In the genomic region with DNA sequence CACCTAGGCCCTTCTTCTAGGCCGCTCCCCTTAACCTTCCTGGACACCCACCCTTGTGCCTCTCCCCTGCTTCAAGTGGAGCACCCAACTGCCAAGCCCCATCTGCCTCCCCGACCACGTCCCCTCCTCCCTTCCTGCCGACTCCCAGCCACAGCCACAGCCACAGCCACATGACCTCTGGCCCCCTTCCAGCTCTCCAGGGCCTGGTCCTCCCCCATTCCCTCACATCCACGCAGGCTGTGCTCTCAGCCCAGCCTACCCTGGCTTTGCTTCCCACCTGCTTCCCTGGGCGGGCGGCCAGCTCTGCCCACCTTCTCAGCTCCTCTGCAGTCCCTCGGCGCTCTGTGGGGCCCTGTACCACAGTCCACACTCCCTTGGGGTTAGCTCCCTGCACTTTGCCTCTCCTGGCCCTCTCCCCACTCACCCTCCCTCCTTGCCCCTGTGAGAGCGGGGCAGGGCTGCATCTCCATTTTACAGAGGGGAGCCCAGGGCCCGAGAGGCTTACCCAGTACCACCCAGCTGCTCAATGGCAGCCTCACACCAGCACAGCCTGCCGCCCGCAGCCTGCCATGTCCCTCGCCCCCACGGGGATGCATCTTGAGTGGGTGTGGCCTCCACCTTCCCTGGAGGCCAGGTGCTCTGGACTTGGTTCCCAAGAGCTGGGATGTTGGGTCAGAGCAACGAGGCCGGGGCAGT, we compare ENCODE assay signal across 1 cellular context.
TF ChIP-seq lines count a peak whose summit lies in the region.

No MANE protein-coding gene starts in this region.

TF ChIP-seq in HepG2, 621 proteins besides CTCF, POLR2A, EP300 and RAD21:
- TF ChIP-seq, protein P1, sequence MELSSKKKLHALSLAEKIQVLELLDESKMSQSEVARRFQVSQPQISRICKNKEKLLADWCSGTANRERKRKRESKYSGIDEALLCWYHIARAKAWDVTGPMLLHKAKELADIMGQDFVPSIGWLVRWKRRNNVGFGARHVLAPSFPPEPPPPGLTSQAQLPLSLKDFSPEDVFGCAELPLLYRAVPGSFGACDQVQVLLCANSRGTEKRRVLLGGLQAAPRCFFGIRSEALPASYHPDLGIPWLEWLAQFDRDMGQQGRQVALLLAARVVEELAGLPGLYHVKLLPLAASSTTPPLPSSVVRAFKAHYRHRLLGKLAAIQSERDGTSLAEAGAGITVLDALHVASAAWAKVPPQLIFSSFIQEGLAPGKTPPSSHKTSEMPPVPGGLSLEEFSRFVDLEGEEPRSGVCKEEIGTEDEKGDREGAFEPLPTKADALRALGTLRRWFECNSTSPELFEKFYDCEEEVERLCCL (CRISPR knock-in tag; IDR thresholded peaks at IDR 0.05; ENCODE audit: borderline replicate concordance): no peak
- TF ChIP-seq LCORL (IDR thresholded peaks at IDR 0.05) (no peak), LCORL (CRISPR knock-in tag; IDR thresholded peaks at IDR 0.05) (no peak), BRD4 (CRISPR knock-in tag; IDR thresholded peaks at IDR 0.05) (no peak), ADNP (CRISPR knock-in tag; IDR thresholded peaks at IDR 0.05) (no peak), ZSCAN21 (CRISPR knock-in tag; IDR thresholded peaks at IDR 0.05; ENCODE audit: borderline replicate concordance) (no peak)
- TF ChIP-seq, protein P2, sequence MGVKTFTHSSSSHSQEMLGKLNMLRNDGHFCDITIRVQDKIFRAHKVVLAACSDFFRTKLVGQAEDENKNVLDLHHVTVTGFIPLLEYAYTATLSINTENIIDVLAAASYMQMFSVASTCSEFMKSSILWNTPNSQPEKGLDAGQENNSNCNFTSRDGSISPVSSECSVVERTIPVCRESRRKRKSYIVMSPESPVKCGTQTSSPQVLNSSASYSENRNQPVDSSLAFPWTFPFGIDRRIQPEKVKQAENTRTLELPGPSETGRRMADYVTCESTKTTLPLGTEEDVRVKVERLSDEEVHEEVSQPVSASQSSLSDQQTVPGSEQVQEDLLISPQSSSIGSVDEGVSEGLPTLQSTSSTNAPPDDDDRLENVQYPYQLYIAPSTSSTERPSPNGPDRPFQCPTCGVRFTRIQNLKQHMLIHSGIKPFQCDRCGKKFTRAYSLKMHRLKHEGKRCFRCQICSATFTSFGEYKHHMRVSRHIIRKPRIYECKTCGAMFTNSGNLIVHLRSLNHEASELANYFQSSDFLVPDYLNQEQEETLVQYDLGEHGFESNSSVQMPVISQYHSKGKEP (CRISPR knock-in tag; IDR thresholded peaks at IDR 0.05): no peak
